ENCODE assay signal across 20 cellular contexts in the genomic region with DNA sequence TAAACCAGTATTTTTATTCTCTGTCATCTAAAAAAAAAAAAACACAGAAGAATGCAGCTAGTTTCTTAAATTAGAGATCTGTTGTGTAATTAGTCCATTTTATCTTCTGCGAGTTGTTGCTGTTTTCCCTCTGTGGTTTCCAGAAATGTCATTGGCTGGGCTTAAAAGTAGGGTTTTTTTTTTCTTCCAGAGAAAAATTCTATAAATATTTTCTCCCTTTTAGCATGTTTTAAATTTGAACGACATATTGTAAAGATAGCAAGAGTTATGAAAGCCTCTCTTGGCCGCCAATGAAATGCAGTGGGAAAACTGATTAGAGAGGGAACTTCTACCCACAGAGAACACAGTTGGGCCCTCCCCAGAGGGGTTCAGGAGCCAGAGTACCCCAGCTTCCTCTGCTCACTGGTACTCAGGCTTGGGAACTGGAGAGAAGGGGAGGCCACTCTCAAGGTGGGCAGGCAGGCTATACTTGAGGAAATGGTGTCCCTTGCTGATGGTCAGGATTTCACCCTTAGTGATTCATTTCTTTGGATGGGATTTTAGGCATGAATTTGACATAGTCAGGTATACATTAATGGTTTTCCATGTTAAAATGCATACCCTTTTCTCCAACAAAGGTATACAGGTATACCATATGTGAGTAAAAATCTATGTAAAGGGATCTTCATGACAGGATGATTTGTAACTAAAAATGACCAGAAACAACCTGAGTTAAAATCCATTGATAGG.
DNase-seq lines count a peak whose midpoint lies in the region; ATAC-seq and TF ChIP-seq lines count a peak whose summit lies in the region.
"Had no signal": no experiment of that assay in that cellular context is flagged by ENCODE, and none has a peak within 500 bp of the region (broad histone marks: within the 10 kb centered on the region; RNA-seq: fewer than 3 reads in every experiment).

No MANE protein-coding gene starts in this region.

- no peaks in the 10 kb centered on the region for H3K4me1 Mint-ChIP-seq in activated CD4-positive, alpha-beta memory T cell treated with anti-CD3 and anti-CD28 coated beads for 36 hours (ENCODE audit: low read depth)

- H3K4me3 ChIP-seq in left ventricle myocardium inferior (no peak overlapping the region), heart left ventricle (no peak overlapping the region), fibroblast of pulmonary artery (replicated peaks; ENCODE audit: low read depth, low read length) (no peak overlapping the region), ovary (no peak overlapping the region)

- H3K9me3 Mint-ChIP-seq in activated CD4-positive, alpha-beta memory T cell treated with anti-CD3 and anti-CD28 coated beads for 36 hours: no peaks in the 10 kb centered on the region
- H3K9me3 Mint-ChIP-seq: HFFc6 had no signal

- no peak for TF ChIP-seq EP300 in ovary (IDR thresholded peaks at IDR 0.05)

- CTCF ChIA-PET in activated CD4-positive, alpha-beta memory T cell treated with anti-CD3 and anti-CD28 coated beads for 36 hours (lab: Charles Lee): no interaction called here

- no peaks in the 10 kb centered on the region for H3K36me3 Mint-ChIP-seq in activated CD4-positive, alpha-beta memory T cell treated with anti-CD3 and anti-CD28 coated beads for 36 hours

- in situ Hi-C loops in KBM-7 (cut with MboI; ENCODE audit: low pct_unique_long_range_greater_than_20kb, low sequenced_read_pairs): no loop called here

- H3K27ac ChIP-seq in left ventricle myocardium inferior (replicated peaks) (peak overlapping the region; percentile 71), heart left ventricle (peak overlapping the region in 5 of 12 donors; percentile 17 to 70 (median 67)), ovary (peak overlapping the region; percentile 17 to 33)
- H3K27ac ChIP-seq: 22Rv1, C4-2B had no signal

- ATAC-seq in heart left ventricle (no peak), HG03520 (IDR thresholded peaks at IDR 0.05; ENCODE audit: unreplicated experiment) (no peak)

- POLR2A ChIA-PET in activated CD4-positive, alpha-beta memory T cell treated with anti-CD3 and anti-CD28 coated beads for 36 hours (lab: Charles Lee): no interaction called here

- no peaks in the 10 kb centered on the region for H3K36me3 ChIP-seq in left ventricle myocardium inferior
- H3K36me3 ChIP-seq in heart left ventricle: no peaks in the 10 kb centered on the region
- H3K36me3 ChIP-seq in ovary: no peaks in the 10 kb centered on the region

- TF ChIP-seq CTCF in left ventricle myocardium inferior (IDR thresholded peaks at IDR 0.05; ENCODE audit: borderline replicate concordance) (no peak), heart left ventricle (IDR thresholded peaks at IDR 0.05) (no peak), fibroblast of pulmonary artery (IDR thresholded peaks at IDR 0.05; ENCODE audit: low read length, missing control alignments) (no peak), ovary (IDR thresholded peaks at IDR 0.05) (no peak)

- no peaks in the 10 kb centered on the region for H3K9me3 ChIP-seq in left ventricle myocardium inferior (replicated peaks)
- H3K9me3 ChIP-seq in heart left ventricle: no peaks in the 10 kb centered on the region
- H3K9me3 ChIP-seq in ovary: no peaks in the 10 kb centered on the region

- DNase-seq in left ventricle myocardium inferior: no peak
- DNase-seq in heart left ventricle: no peak
- DNase-seq in fibroblast of pulmonary artery (ENCODE audit: low read depth): peak; percentile 33
- DNase-seq in ovary: no peak
- no peak for DNase-seq in activated CD4-positive, alpha-beta memory T cell treated with anti-CD3 and anti-CD28 coated beads for 36 hours
- DNase-seq in NCI-H187 (lab: John Stamatoyannopoulos, UW): no peak
- no peak for DNase-seq in KBM-7
- DNase-seq: DND-41, GDM1, HFFc6, Kasumi-1, MM.1S, NCI-H1105 treated with DMSO at 0.1 percent for 48 hours, NCI-H1694 treated with DMSO at 0.1 percent for 48 hours, NCI-H226, NCI-H69, SHP77 had no signal

- 43 to 73% (median 57%) methylated on average over 3 of the region's 3 CpGs for WGBS in heart left ventricle, 4 donors
- WGBS in ovary, 3 donors: 31 to 41% (median 40%) methylated on average over 3 of the region's 3 CpGs

- intact Hi-C loops in left ventricle myocardium inferior (cut with micrococcal nuclease) (no loop called here), heart left ventricle (cut with DNase I) (loop anchor here in 1 of 10 donors (10.0 kb wide), 1 partner anchor 73 kb away; no protein-coding TSS in a partner anchor), ovary (cut with DNase I) (no loop called here)
- intact Hi-C loops in activated CD4-positive, alpha-beta memory T cell treated with anti-CD3 and anti-CD28 coated beads for 36 hours (cut with micrococcal nuclease): no loop called here

- H3K4me1 ChIP-seq in left ventricle myocardium inferior: peaks cover 20% of the 10 kb centered on the region
- H3K4me1 ChIP-seq in heart left ventricle: peaks cover 0 to 25% (median 4%) of the 10 kb centered on the region in 12 donors
- H3K4me1 ChIP-seq in ovary (ENCODE audit: insufficient read depth): no peaks in the 10 kb centered on the region

- H3K27me3 ChIP-seq in left ventricle myocardium inferior (ENCODE audit: low read depth): no peaks in the 10 kb centered on the region
- no peaks in the 10 kb centered on the region for H3K27me3 ChIP-seq in heart left ventricle
- H3K27me3 ChIP-seq in ovary: no peaks in the 10 kb centered on the region

- H3K27me3 Mint-ChIP-seq in activated CD4-positive, alpha-beta memory T cell treated with anti-CD3 and anti-CD28 coated beads for 36 hours: no peaks in the 10 kb centered on the region

- TF ChIP-seq POLR2A in heart left ventricle (IDR thresholded peaks at IDR 0.05) (no peak), ovary (IDR thresholded peaks at IDR 0.05) (no peak)

- H3K4me3 Mint-ChIP-seq in activated CD4-positive, alpha-beta memory T cell treated with anti-CD3 and anti-CD28 coated beads for 36 hours: no peak overlapping the region
- H3K4me3 Mint-ChIP-seq: HFFc6 had no signal

- H3K27ac Mint-ChIP-seq in activated CD4-positive, alpha-beta memory T cell treated with anti-CD3 and anti-CD28 coated beads for 36 hours: no peak overlapping the region
- H3K27ac Mint-ChIP-seq: HFFc6 had no signal
